In the genomic region with DNA sequence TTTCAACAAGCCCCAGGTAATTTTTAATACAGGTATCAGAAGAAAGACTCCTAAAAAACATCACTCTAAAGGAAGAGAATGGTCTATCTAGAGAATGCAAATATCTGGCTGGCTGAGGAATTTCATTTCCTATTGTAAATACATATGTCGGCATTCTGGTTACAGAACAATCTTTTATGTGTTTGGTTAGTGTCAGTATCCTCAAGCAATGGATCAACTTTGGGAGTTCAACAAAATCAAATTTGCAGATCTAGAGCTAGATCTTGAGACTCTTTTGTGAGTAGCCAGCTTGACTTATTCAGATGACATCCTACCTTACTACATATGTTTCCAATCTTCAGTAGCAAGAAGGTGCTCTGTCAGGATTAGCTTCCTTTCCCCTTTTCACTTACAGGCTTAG, we compare ENCODE assay signal across 18 cellular contexts.
DNase-seq lines count a peak whose midpoint lies in the region; ATAC-seq, FAIRE-seq and TF ChIP-seq lines count a peak whose summit lies in the region.
"Had no signal": no experiment of that assay in that cellular context is flagged by ENCODE, and none has a peak within 500 bp of the region (broad histone marks: within the 10 kb centered on the region; RNA-seq: fewer than 3 reads in every experiment).

No MANE protein-coding gene starts in this region.

- H3K36me3 ChIP-seq in HepG2 (replicated peaks in 1 of 2; ENCODE audit: control insufficient read depth in 1 of 2, insufficient read depth in 2 of 2, low read length in 2 of 2) (no peaks in the 10 kb centered on the region), right lobe of liver (no peaks in the 10 kb centered on the region), HCT116 (ENCODE audit: control insufficient read depth in 1 of 2, insufficient read depth in 2 of 2, low read length in 2 of 2) (peaks cover 0 to 21% of the 10 kb centered on the region in 2 experiments; a peak in 1 of 4 replicates), endothelial cell of umbilical vein (ENCODE audit: control insufficient read depth in 2 of 2, extremely low read depth in 1 of 2, insufficient read depth in 2 of 2, low read length in 2 of 2) (no peaks in the 10 kb centered on the region)

- dilution Hi-C loops in endothelial cell of umbilical vein (cut with MboI; ENCODE audit: extremely low pct_ligation_motif_present, low sequenced_read_pairs): no loop called here

- H2AFZ ChIP-seq in HepG2 (ENCODE audit: low read length) (peak overlapping the region; percentile 63), HCT116 (ENCODE audit: low read depth, low read length, poor library complexity, severe bottlenecking) (no peak overlapping the region), endothelial cell of umbilical vein (ENCODE audit: low read depth, low read length) (peak overlapping the region; percentile 35)

- BruUV-seq in HepG2 (replicated peaks; lab: Mats Ljungman, UMichigan) (no TSS peak), HCT116 (replicated peaks; lab: Mats Ljungman, UMichigan) (no TSS peak), endothelial cell of umbilical vein (replicated peaks; lab: Mats Ljungman, UMichigan) (no TSS peak)

- RAD21 ChIA-PET in HCT116 (lab: Charles Lee; ENCODE audit: low non-redundant PET in 1 of 2, low total read pairs in 2 of 2, uncharacterized antibody in 2 of 2, unreplicated experiment in 2 of 2): no interaction called here

- no peak overlapping the region for H3K9ac ChIP-seq in HepG2 (ENCODE audit: insufficient read depth, low read depth, low read length)
- H3K9ac ChIP-seq in HCT116 (ENCODE audit: low read length): peak overlapping the region; percentile 55
- H3K9ac ChIP-seq in endothelial cell of umbilical vein (replicated peaks; ENCODE audit: extremely low read depth, insufficient read depth, low read length): no peak overlapping the region

- DNase-seq in HepG2 (ENCODE audit: low spot score) (no peak), right lobe of liver (no peak), HCT116 (ENCODE audit: low read depth, low spot score) (no peak), endothelial cell of umbilical vein (ENCODE audit: low read depth, low spot score) (no peak), midbrain (lab: John Stamatoyannopoulos, UW) (no peak), HT-29 (ENCODE audit: low spot score) (no peak), LoVo (ENCODE audit: low spot score) (no peak)
- DNase-seq: ACHN; AML-193; CD4-positive, alpha-beta T cell; DMS79 treated with DMSO at 0.1 percent for 48 hours; GF-D8; HCEC 1CT; HFFc6; KG1 had no signal

- TF ChIP-seq EP300 in HepG2 (IDR thresholded peaks at IDR 0.05; ENCODE audit: low read depth in 2 of 2, low read length in 2 of 2) (no peak), HepG2 (CRISPR knock-in tag; IDR thresholded peaks at IDR 0.05; ENCODE audit: borderline replicate concordance) (no peak)

- H3K9me3 ChIP-seq in HepG2 (ENCODE audit: low read length): no peaks in the 10 kb centered on the region
- no peaks in the 10 kb centered on the region for H3K9me3 ChIP-seq in right lobe of liver
- peaks cover 7% of the 10 kb centered on the region in 2 experiments; a peak in 2 of 4 replicates for H3K9me3 ChIP-seq in HCT116 (ENCODE audit: control insufficient read depth in 1 of 2, insufficient read depth in 1 of 2, low read depth in 1 of 2, low read length in 2 of 2)
- H3K9me3 ChIP-seq in endothelial cell of umbilical vein (replicated peaks; ENCODE audit: control insufficient read depth, insufficient read depth, low read length): peaks cover 2% of the 10 kb centered on the region

- TF ChIP-seq POLR2A in HepG2 (IDR thresholded peaks at IDR 0.05; ENCODE audit: insufficient read depth in 1 of 2, low read depth in 2 of 2, low read length in 2 of 2) (no peak), right lobe of liver (IDR thresholded peaks at IDR 0.05) (no peak), HCT116 (IDR thresholded peaks at IDR 0.05; ENCODE audit: borderline replicate concordance, extremely low read depth, insufficient read depth, insufficient read length) (no peak), endothelial cell of umbilical vein (IDR thresholded peaks at IDR 0.05; ENCODE audit: low read depth, low read length) (no peak)

- no peak overlapping the region for H3K4me2 ChIP-seq in HepG2 (ENCODE audit: low read depth, low read length)
- H3K4me2 ChIP-seq in HCT116 (ENCODE audit: low read length): peak overlapping the region; percentile 53; the same call in 1 of the 2 replicates
- H3K4me2 ChIP-seq in endothelial cell of umbilical vein (ENCODE audit: insufficient read depth, low read length): no peak overlapping the region

- H3K79me2 ChIP-seq in HepG2 (ENCODE audit: insufficient read depth, low read length) (no peaks in the 10 kb centered on the region), HCT116 (ENCODE audit: insufficient read depth, low read length) (peaks cover 28% of the 10 kb centered on the region), endothelial cell of umbilical vein (ENCODE audit: control insufficient read depth, insufficient read depth, low read length) (no peaks in the 10 kb centered on the region)

- no peaks in the 10 kb centered on the region for H3K27me3 ChIP-seq in HepG2 (ENCODE audit: control insufficient read depth in 1 of 2, insufficient read depth in 2 of 2, low read length in 2 of 2)
- no peaks in the 10 kb centered on the region for H3K27me3 ChIP-seq in right lobe of liver
- no peaks in the 10 kb centered on the region for H3K27me3 ChIP-seq in HCT116 (ENCODE audit: insufficient read depth, low read length)
- H3K27me3 ChIP-seq in endothelial cell of umbilical vein (ENCODE audit: control insufficient read depth in 2 of 2, insufficient read depth in 2 of 2, low read length in 2 of 2): no peaks in the 10 kb centered on the region

- no peak for TF ChIP-seq CTCF in HepG2 (CRISPR knock-in tag; IDR thresholded peaks at IDR 0.05)
- no peak for TF ChIP-seq CTCF in right lobe of liver (IDR thresholded peaks at IDR 0.05)
- no peak for TF ChIP-seq CTCF in HCT116 (IDR thresholded peaks at IDR 0.05 in 2 of 3, conservative IDR thresholded peaks at IDR 0.05 in 1 of 3; ENCODE audit: borderline replicate concordance in 1 of 3, insufficient read depth in 1 of 3, low read depth in 2 of 3, low read length in 2 of 3)
- TF ChIP-seq CTCF in endothelial cell of umbilical vein (IDR thresholded peaks at IDR 0.05; ENCODE audit: extremely low read depth in 1 of 2, insufficient read depth in 1 of 2, low read depth in 1 of 2, low read length in 2 of 2): no peak

- CTCF ChIA-PET in HepG2 (lab: Yijun Ruan, JAX; ENCODE audit: low intra/inter-chr PET ratio, low total read pairs): no interaction called here
- CTCF ChIA-PET in HCT116 (lab: Charles Lee): no interaction called here
- CTCF ChIA-PET in endothelial cell of umbilical vein (lab: Charles Lee): interaction anchor here (1.1 kb wide), 1 partner anchor 59 kb away, joined by 3 read pairs; no protein-coding TSS in a partner anchor

- FAIRE-seq in HepG2 (lab: Jason Lieb, UNC) (no peak), endothelial cell of umbilical vein (lab: Jason Lieb, UNC) (peak; percentile 18)
- FAIRE-seq: GM19239, H54 had no signal

- 89% methylated on average over 1 of the region's 1 CpG for WGBS in HepG2 (ENCODE audit: low lambda C conversion rate)
- WGBS in right lobe of liver (ENCODE audit: insufficient coverage, low coverage, low lambda C conversion rate, missing lambda C conversion rate): 100% methylated on average over 1 of the region's 1 CpG

- POLR2A ChIA-PET in HepG2 (lab: Yijun Ruan, JAX): no interaction called here
- POLR2A ChIA-PET in HCT116 (lab: Charles Lee): interaction anchor here (0.8 to 3.5 kb wide), 9 partner anchors 8 to 1341 kb away, joined by 3 to 14 read pairs (median 6); partner anchors contain the start of gene SDAD1
- POLR2A ChIA-PET in endothelial cell of umbilical vein (lab: Charles Lee): no interaction called here

- ATAC-seq in HepG2 (no peak), right lobe of liver (no peak), HCT116 (no peak)

- in situ Hi-C loops in HepG2 (cut with HindIII; ENCODE audit: extremely low pct_ligation_motif_present, low pct_unique_long_range_greater_than_20kb): no loop called here

- intact Hi-C loops in HepG2 (cut with micrococcal nuclease; ENCODE audit: unreplicated experiment): no loop called here
- intact Hi-C loops in right lobe of liver (cut with DNase I): no loop called here
- intact Hi-C loops in HCT116 (cut with micrococcal nuclease): no loop called here
- intact Hi-C loops in endothelial cell of umbilical vein (cut with micrococcal nuclease): no loop called here

- no peaks in the 10 kb centered on the region for H3K9me1 ChIP-seq in endothelial cell of umbilical vein (replicated peaks; ENCODE audit: control insufficient read depth, extremely low read depth, insufficient read depth, low read length)

- no peak for TF ChIP-seq RAD21 in HepG2 (CRISPR knock-in tag; IDR thresholded peaks at IDR 0.05)
- TF ChIP-seq RAD21 in HCT116 (IDR thresholded peaks at IDR 0.05; ENCODE audit: low read depth): no peak

- no peaks in the 10 kb centered on the region for H3K9me2 ChIP-seq in HCT116 (ENCODE audit: insufficient read depth)

- H4K20me1 ChIP-seq in HepG2 (ENCODE audit: insufficient read depth, low read length) (no peaks in the 10 kb centered on the region), HCT116 (ENCODE audit: insufficient read depth) (no peaks in the 10 kb centered on the region), endothelial cell of umbilical vein (replicated peaks; ENCODE audit: control insufficient read depth, extremely low read depth, insufficient read depth, low read length) (no peaks in the 10 kb centered on the region)

- H3K27ac ChIP-seq in HepG2 (ENCODE audit: extremely low read length, insufficient read depth, low read length): no peak overlapping the region
- no peak overlapping the region for H3K27ac ChIP-seq in right lobe of liver
- peak overlapping the region; percentile 97 for H3K27ac ChIP-seq in HCT116 (ENCODE audit: low read depth, low read length)
- no peak overlapping the region for H3K27ac ChIP-seq in endothelial cell of umbilical vein (ENCODE audit: insufficient read depth, low read depth, low read length)
- H3K27ac ChIP-seq: C4-2B had no signal

- H3K4me3 ChIP-seq in HepG2 (replicated peaks in 1 of 3; ENCODE audit: insufficient read depth in 1 of 3, low read depth in 2 of 3, low read length in 3 of 3): no peak overlapping the region
- H3K4me3 ChIP-seq in right lobe of liver: no peak overlapping the region
- no peak overlapping the region for H3K4me3 ChIP-seq in HCT116 (replicated peaks in 1 of 2; ENCODE audit: low read depth in 1 of 2, low read length in 2 of 2)
- H3K4me3 ChIP-seq in endothelial cell of umbilical vein (replicated peaks in 1 of 3; ENCODE audit: insufficient read depth in 1 of 3, low read depth in 1 of 3, low read length in 3 of 3): no peak overlapping the region

- H3K4me1 ChIP-seq in HepG2 (ENCODE audit: insufficient read depth, low read length) (peaks cover 34% of the 10 kb centered on the region), right lobe of liver (peaks cover 0 to 9% (median 2%) of the 10 kb centered on the region in 4 donors), HCT116 (ENCODE audit: control insufficient read depth in 1 of 2, insufficient read depth in 2 of 2, low read length in 2 of 2) (peaks cover 43 to 56% of the 10 kb centered on the region in 2 experiments), endothelial cell of umbilical vein (ENCODE audit: control insufficient read depth, extremely low read depth, insufficient read depth, low read length) (no peaks in the 10 kb centered on the region)

TF ChIP-seq in HepG2, 621 proteins besides CTCF, POLR2A, EP300 and RAD21 (continues in another document):
- TF ChIP-seq NCOA2 (CRISPR knock-in tag; IDR thresholded peaks at IDR 0.05): no peak
